ENCODE assay signal across 11 cellular contexts in genomic region chr14:55721353-55721752, GRCh38.
DNase-seq lines count a peak whose midpoint lies in the region; ATAC-seq and TF ChIP-seq lines count a peak whose summit lies in the region.
"Had no signal": no experiment of that assay in that cellular context is flagged by ENCODE, and none has a peak within 500 bp of the region (broad histone marks: within the 10 kb centered on the region; RNA-seq: fewer than 3 reads in every experiment).

No MANE protein-coding gene starts in this region.

- no peak for TF ChIP-seq CTCF in AG09309 (IDR thresholded peaks at IDR 0.05; ENCODE audit: control insufficient read depth, insufficient read depth, low read depth, low read length, missing control alignments)

- peak; percentile 95 for DNase-seq in AG09309 (ENCODE audit: low read depth)
- peak; percentile 60 for DNase-seq in HCEC 1CT
- DNase-seq in UCSD-AML1 (lab: John Stamatoyannopoulos, UW; ENCODE audit: unreplicated experiment), result peak; percentile 66
- DNase-seq in hepatic stellate cell (ENCODE audit: low spot score), result peak; percentile 41
- DNase-seq in DMS153 treated with DMSO at 0.1 percent for 48 hours (lab: John Stamatoyannopoulos, UW; ENCODE audit: unreplicated experiment), result no peak
- DNase-seq in NCI-H510A treated with DMSO at 0.1 percent for 48 hours (lab: John Stamatoyannopoulos, UW), result no peak
- DNase-seq in Kasumi-1 (lab: John Stamatoyannopoulos, UW), result no peak
- DNase-seq: activated CD4-positive, CD25-positive, alpha-beta regulatory T cell; GDM1; heart left ventricle had no signal

- no peak for ATAC-seq in HG03439 (IDR thresholded peaks at IDR 0.05; ENCODE audit: unreplicated experiment)

- no peak overlapping the region for H3K4me3 ChIP-seq in AG09309 (ENCODE audit: control insufficient read depth, low read depth, low read length)
- H3K4me3 ChIP-seq: heart left ventricle had no signal

Comparison
In these comparisons a context has a peak if more than half of its experiments do, and no peak if none do; other contexts are left out.
1. DNase-seq: peak in AG09309 (single experiment), HCEC 1CT (single experiment), UCSD-AML1 (single experiment) and hepatic stellate cell (single experiment); none in DMS153 treated with DMSO at 0.1 percent for 48 hours (single experiment), NCI-H510A treated with DMSO at 0.1 percent for 48 hours (single experiment) and Kasumi-1 (0 of 2).